8 cellular contexts compared by ENCODE assay signal in the genomic region with DNA sequence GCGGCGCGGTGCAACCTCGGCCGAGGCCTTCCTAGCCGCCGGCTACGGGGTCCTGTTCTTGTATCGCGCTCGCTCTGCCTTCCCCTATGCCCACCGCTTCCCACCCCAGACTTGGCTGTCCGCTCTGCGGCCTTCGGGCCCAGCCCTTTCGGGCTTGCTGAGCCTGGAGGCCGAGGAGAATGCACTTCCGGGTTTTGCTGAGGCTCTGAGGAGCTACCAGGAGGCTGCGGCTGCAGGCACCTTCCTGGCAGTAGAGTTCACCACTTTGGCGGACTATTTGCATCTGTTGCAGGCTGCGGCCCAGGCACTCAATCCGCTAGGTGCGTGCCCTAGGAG. TPM values are rescaled to one million over a fixed set of nuclear protein-coding genes. Genes with fewer than 3 reads are reported as not detected.
DNase-seq lines count a peak whose midpoint lies in the region; ATAC-seq and TF ChIP-seq lines count a peak whose summit lies in the region.

No MANE protein-coding gene starts in this region.

- peaks cover 12 to 37% (median 33%) of the 10 kb centered on the region in 4 donors for H3K36me3 ChIP-seq in stomach

- H3K4me3 ChIP-seq in AG10803 (ENCODE audit: low read length) = peak overlapping the region; percentile 90
- peak overlapping the region; percentile 74 to 96 (median 86) for H3K4me3 ChIP-seq in stomach

- no peaks in the 10 kb centered on the region for H3K9me3 ChIP-seq in stomach

- 0 to 1% (median 1%) methylated on average over 17 to 23 of the region's 23 CpGs for WGBS in stomach, 5 donors

- H3K27ac ChIP-seq in stomach = peak overlapping the region; percentile 90 to 98 (median 95)

- intact Hi-C loops in stomach (cut with DNase I; ENCODE audit: low total_unique reads) = no loop called here

- H3K27me3 ChIP-seq in stomach = no peaks in the 10 kb centered on the region

- ATAC-seq in GM18867 (IDR thresholded peaks at IDR 0.05; ENCODE audit: unreplicated experiment) = peak; percentile 72
- peak; percentile 48 for ATAC-seq in HG03095 (IDR thresholded peaks at IDR 0.05; ENCODE audit: unreplicated experiment)
- peak; percentile 78 to 82 for ATAC-seq in natural killer cell treated with Interleukin-12 subunit alpha and Interleukin-12 subunit beta and Interleukin-15 and Interleukin-18, amount 100 ng/mL, for 72 hours

- H3K36me3 Mint-ChIP-seq in natural killer cell treated with Interleukin-12 subunit alpha and Interleukin-12 subunit beta and Interleukin-15 and Interleukin-18, amount 100 ng/mL, for 72 hours = peaks cover 18% of the 10 kb centered on the region

- H3K27me3 Mint-ChIP-seq in natural killer cell treated with Interleukin-12 subunit alpha and Interleukin-12 subunit beta and Interleukin-15 and Interleukin-18, amount 100 ng/mL, for 72 hours = peaks cover 0 to 2% of the 10 kb centered on the region in 2 donors

- H3K4me3 Mint-ChIP-seq in natural killer cell treated with Interleukin-12 subunit alpha and Interleukin-12 subunit beta and Interleukin-15 and Interleukin-18, amount 100 ng/mL, for 72 hours = peak overlapping the region; percentile 94

- TF ChIP-seq CTCF in AG10803 (conservative IDR thresholded peaks at IDR 0.05; ENCODE audit: low read length) (no peak), stomach (IDR thresholded peaks at IDR 0.05) (no peak)

- no peak for TF ChIP-seq EP300 in stomach (IDR thresholded peaks at IDR 0.05)

- H3K27ac Mint-ChIP-seq in natural killer cell treated with Interleukin-12 subunit alpha and Interleukin-12 subunit beta and Interleukin-15 and Interleukin-18, amount 100 ng/mL, for 72 hours = peak overlapping the region; percentile 92 to 96

- no peak for TF ChIP-seq POLR2A in stomach (IDR thresholded peaks at IDR 0.05)

- H3K9me3 Mint-ChIP-seq in natural killer cell treated with Interleukin-12 subunit alpha and Interleukin-12 subunit beta and Interleukin-15 and Interleukin-18, amount 100 ng/mL, for 72 hours = no peaks in the 10 kb centered on the region

- peak; percentile 63 for DNase-seq in AG10803 (ENCODE audit: low read depth)
- DNase-seq in NCI-H510A (lab: John Stamatoyannopoulos, UW) = peak; percentile 53
- DNase-seq in activated CD8-positive, alpha-beta memory T cell treated with anti-CD3 and anti-CD28 coated beads, Interleukin-2, amount 50 U/mL, for 48 hours = peak; percentile 81
- DNase-seq in fibroblast of gingiva (ENCODE audit: low read depth) = peak; percentile 51
- peak; percentile 71 for DNase-seq in natural killer cell treated with Interleukin-12 subunit alpha and Interleukin-12 subunit beta and Interleukin-15 and Interleukin-18, amount 100 ng/mL, for 72 hours (ENCODE audit: low spot score)
- peak; percentile 63 for DNase-seq in stomach

- H3K4me1 Mint-ChIP-seq in natural killer cell treated with Interleukin-12 subunit alpha and Interleukin-12 subunit beta and Interleukin-15 and Interleukin-18, amount 100 ng/mL, for 72 hours (ENCODE audit: low read depth in 2 of 2) = peaks cover 26 to 31% of the 10 kb centered on the region in 2 donors

- peaks cover 12 to 35% (median 24%) of the 10 kb centered on the region in 4 donors for H3K4me1 ChIP-seq in stomach

RNA-seq across cellular contexts. Expression of gene PPCS, which starts 0.4 kb away (rescaled TPM):
- 10 to 100 TPM; 26.4 to 31.3 TPM for total RNA-seq in natural killer cell treated with Interleukin-12 subunit alpha and Interleukin-12 subunit beta and Interleukin-15 and Interleukin-18, amount 100 ng/mL, for 72 hours
- total RNA-seq in stomach = 100 to 1,000 TPM in 1 of 5 donors, 10 to 100 TPM in 4; 17.0 to 446 (median 47.1) TPM
- polyA plus RNA-seq in stomach = 100 to 1,000 TPM in 2 of 3 donors, 10 to 100 TPM in 1; 84.4 to 139 (median 122) TPM

RNA-seq across cellular contexts. Expression of gene ZMYND12, which starts 0.9 kb away (rescaled TPM):
- not detected for total RNA-seq in natural killer cell treated with Interleukin-12 subunit alpha and Interleukin-12 subunit beta and Interleukin-15 and Interleukin-18, amount 100 ng/mL, for 72 hours
- 100 to 1,000 TPM in 1 of 5 donors, 1 to 10 TPM in 1, under 1 TPM in 1, not detected in 2; 0.18 to 245 (median 1.9) TPM for total RNA-seq in stomach
- 1 to 10 TPM in 2 of 3 donors, under 1 TPM in 1; 0.88 to 2.9 (median 1.8) TPM for polyA plus RNA-seq in stomach

RNA-seq across cellular contexts. Expression of gene CCDC30, which starts 6.4 kb away (rescaled TPM):
- total RNA-seq in natural killer cell treated with Interleukin-12 subunit alpha and Interleukin-12 subunit beta and Interleukin-15 and Interleukin-18, amount 100 ng/mL, for 72 hours = 1 to 10 TPM in 1 of 2 donors, under 1 TPM in 1; 0.76 to 2.6 TPM
- total RNA-seq in stomach = 1 to 10 TPM in 3 of 5 donors, under 1 TPM in 2; under 0.01 to 2.3 (median 2.0) TPM
- polyA plus RNA-seq in stomach = 1 to 10 TPM in 1 of 3 donors, under 1 TPM in 2; 0.70 to 1.2 (median 0.75) TPM

Comparison
In these comparisons a context has a peak if more than half of its experiments do, and no peak if none do; other contexts are left out.
1. Peak in every context shown above with its lines: DNase-seq, ATAC-seq, H3K4me3 ChIP-seq and H3K27ac ChIP-seq.